In genomic region chr11:83007477-83007876, GRCh38 we compare ENCODE assay signal across 11 cellular contexts.
A peak's percentile ranks its signal among the peaks of the same experiment; 100 is the strongest.
DNase-seq lines count a peak whose midpoint lies in the region; ATAC-seq, FAIRE-seq and TF ChIP-seq lines count a peak whose summit lies in the region.
"Had no signal": no experiment of that assay in that cellular context is flagged by ENCODE, and none has a peak within 500 bp of the region (broad histone marks: within the 10 kb centered on the region; RNA-seq: fewer than 3 reads in every experiment).

No MANE protein-coding gene starts in this region.

- peaks cover 35% of the 10 kb centered on the region for H3K36me3 ChIP-seq in OCI-LY3 (replicated peaks; ENCODE audit: low read depth, low read length)
- no peaks in the 10 kb centered on the region for H3K36me3 ChIP-seq in lung (ENCODE audit: control insufficient read depth in 2 of 2, insufficient read depth in 2 of 2, low read length in 2 of 2)
- no peaks in the 10 kb centered on the region for H3K36me3 ChIP-seq in gastroesophageal sphincter
- no peaks in the 10 kb centered on the region for H3K36me3 ChIP-seq in small intestine (ENCODE audit: control insufficient read depth in 2 of 2, insufficient read depth in 2 of 2, low read length in 2 of 2)
- H3K36me3 ChIP-seq: ascending aorta, vagina had no signal

- no peaks in the 10 kb centered on the region for H3K9me3 Mint-ChIP-seq in stimulated activated naive CD8-positive, alpha-beta T cell treated with anti-CD3 and anti-CD28 coated beads, Interleukin-15, amount 100 ng/mL, for 72 hours
- H3K9me3 Mint-ChIP-seq: CD14-positive monocyte had no signal

- H3K4me3 Mint-ChIP-seq in stimulated activated naive CD8-positive, alpha-beta T cell treated with anti-CD3 and anti-CD28 coated beads, Interleukin-15, amount 100 ng/mL, for 72 hours: peak overlapping the region; percentile 34 to 35
- H3K4me3 Mint-ChIP-seq: CD14-positive monocyte had no signal

- no peaks in the 10 kb centered on the region for H3K27me3 Mint-ChIP-seq in stimulated activated naive CD8-positive, alpha-beta T cell treated with anti-CD3 and anti-CD28 coated beads, Interleukin-15, amount 100 ng/mL, for 72 hours

- DNase-seq in stimulated activated naive CD8-positive, alpha-beta T cell treated with anti-CD3 and anti-CD28 coated beads, Interleukin-15, amount 100 ng/mL, for 72 hours: no peak
- no peak for DNase-seq in stimulated activated naive CD8-positive, alpha-beta T cell treated with anti-CD3 and anti-CD28 coated beads, Interleukin-15, Interleukin-2, amounts not matched to agents 100 U/mL and 50 U/mL, for 24 hours
- DNase-seq in lung (ENCODE audit: low spot score): no peak
- DNase-seq in small intestine: no peak
- no peak for DNase-seq in ureter (ENCODE audit: low spot score)

- H3K27ac ChIP-seq in OCI-LY3 (ENCODE audit: low read length) (peak overlapping the region; percentile 94), lung (ENCODE audit: low read depth in 1 of 2, low read length in 1 of 2) (peak overlapping the region; percentile 44 to 64), gastroesophageal sphincter (peak overlapping the region in 2 of 4 donors; percentile 2 to 46), small intestine (ENCODE audit: low read depth in 1 of 2, low read length in 1 of 2) (peak overlapping the region in 1 of 2 donors; percentile 16)
- H3K27ac ChIP-seq: vagina had no signal

- H3K9ac ChIP-seq in OCI-LY3 (ENCODE audit: low read length): peak overlapping the region; percentile 58

- ATAC-seq in stimulated activated naive CD8-positive, alpha-beta T cell treated with anti-CD3 and anti-CD28 coated beads, Interleukin-15, amount 100 ng/mL, for 72 hours: no peak
- ATAC-seq in stimulated activated naive CD8-positive, alpha-beta T cell treated with anti-CD3 and anti-CD28 coated beads, Interleukin-15, Interleukin-2, amounts not matched to agents 100 U/mL and 50 U/mL, for 24 hours: no peak
- ATAC-seq in lung (ENCODE audit: insufficient read depth, low FRiP score) (no peak), GM21528 (IDR thresholded peaks at IDR 0.05; ENCODE audit: low FRiP score, unreplicated experiment) (no peak), gastroesophageal sphincter (no peak)

- H3K79me2 ChIP-seq in OCI-LY3 (ENCODE audit: low read length): peaks cover 96% of the 10 kb centered on the region

- peaks cover 69% of the 10 kb centered on the region for H3K4me1 Mint-ChIP-seq in stimulated activated naive CD8-positive, alpha-beta T cell treated with anti-CD3 and anti-CD28 coated beads, Interleukin-15, amount 100 ng/mL, for 72 hours
- H3K4me1 Mint-ChIP-seq: CD14-positive monocyte had no signal

- peak overlapping the region; percentile 48 for H3K4me3 ChIP-seq in OCI-LY3 (ENCODE audit: low read length)
- no peak overlapping the region for H3K4me3 ChIP-seq in lung
- H3K4me3 ChIP-seq in gastroesophageal sphincter: no peak overlapping the region
- no peak overlapping the region for H3K4me3 ChIP-seq in small intestine (ENCODE audit: low read depth in 1 of 2, low read length in 2 of 2)
- H3K4me3 ChIP-seq: vagina had no signal

- TF ChIP-seq EP300 in gastroesophageal sphincter (IDR thresholded peaks at IDR 0.05): no peak

- no peak for FAIRE-seq in small intestine (lab: Jason Lieb, UNC)

- H3K27me3 ChIP-seq in OCI-LY3 (ENCODE audit: low read depth, low read length) (no peaks in the 10 kb centered on the region), lung (ENCODE audit: control insufficient read depth, insufficient read depth) (no peaks in the 10 kb centered on the region), gastroesophageal sphincter (no peaks in the 10 kb centered on the region), small intestine (ENCODE audit: control insufficient read depth in 2 of 2, insufficient read depth in 2 of 2, low read length in 2 of 2) (no peaks in the 10 kb centered on the region)
- H3K27me3 ChIP-seq: ascending aorta, vagina had no signal

- no peaks in the 10 kb centered on the region for H3K9me3 ChIP-seq in OCI-LY3 (ENCODE audit: insufficient read depth, low read length)
- no peaks in the 10 kb centered on the region for H3K9me3 ChIP-seq in lung (ENCODE audit: control insufficient read depth in 2 of 2, insufficient read depth in 1 of 2, low read length in 1 of 2)
- H3K9me3 ChIP-seq in gastroesophageal sphincter: no peaks in the 10 kb centered on the region
- H3K9me3 ChIP-seq in small intestine (ENCODE audit: control insufficient read depth, low read depth): no peaks in the 10 kb centered on the region
- H3K9me3 ChIP-seq: ascending aorta, vagina had no signal

- no peak overlapping the region for H3K27ac Mint-ChIP-seq in stimulated activated naive CD8-positive, alpha-beta T cell treated with anti-CD3 and anti-CD28 coated beads, Interleukin-15, amount 100 ng/mL, for 72 hours
- H3K27ac Mint-ChIP-seq: CD14-positive monocyte had no signal

- H2AFZ ChIP-seq in OCI-LY3 (ENCODE audit: low read depth, low read length): no peak overlapping the region

- TF ChIP-seq POLR2A in gastroesophageal sphincter (IDR thresholded peaks at IDR 0.05): no peak

- peak overlapping the region; percentile 69 for H3K4me2 ChIP-seq in OCI-LY3 (ENCODE audit: low read length)

- no peak for TF ChIP-seq CTCF in OCI-LY3 (IDR thresholded peaks at IDR 0.05; ENCODE audit: low read depth, low read length)
- TF ChIP-seq CTCF in lung (IDR thresholded peaks at IDR 0.05; ENCODE audit: control extremely low read depth, extremely low read depth): no peak
- TF ChIP-seq CTCF in gastroesophageal sphincter (IDR thresholded peaks at IDR 0.05): no peak

- 80 to 83% methylated on average over 5 of the region's 5 CpGs for WGBS in lung, 2 donors
- WGBS in gastroesophageal sphincter (ENCODE audit: low coverage in 1 of 2), 2 donors: 38 to 90% methylated on average over 1 of the region's 5 CpGs
- WGBS in small intestine, 3 donors: 52 to 68% (median 67%) methylated on average over 5 of the region's 5 CpGs

- H4K20me1 ChIP-seq in OCI-LY3 (ENCODE audit: insufficient read depth, low read length): peaks cover 60% of the 10 kb centered on the region

- H3K4me1 ChIP-seq in OCI-LY3 (ENCODE audit: low read length) (peaks cover 90% of the 10 kb centered on the region), lung (ENCODE audit: control insufficient read depth in 2 of 2, insufficient read depth in 2 of 2, low read length in 2 of 2) (peaks cover 10 to 21% of the 10 kb centered on the region in 2 donors), gastroesophageal sphincter (peaks cover 2 to 43% (median 23%) of the 10 kb centered on the region in 3 donors), small intestine (ENCODE audit: control insufficient read depth in 2 of 2, insufficient read depth in 1 of 2, low read depth in 1 of 2, low read length in 1 of 2) (peaks cover 6 to 11% of the 10 kb centered on the region in 2 donors)
